In the genomic region with DNA sequence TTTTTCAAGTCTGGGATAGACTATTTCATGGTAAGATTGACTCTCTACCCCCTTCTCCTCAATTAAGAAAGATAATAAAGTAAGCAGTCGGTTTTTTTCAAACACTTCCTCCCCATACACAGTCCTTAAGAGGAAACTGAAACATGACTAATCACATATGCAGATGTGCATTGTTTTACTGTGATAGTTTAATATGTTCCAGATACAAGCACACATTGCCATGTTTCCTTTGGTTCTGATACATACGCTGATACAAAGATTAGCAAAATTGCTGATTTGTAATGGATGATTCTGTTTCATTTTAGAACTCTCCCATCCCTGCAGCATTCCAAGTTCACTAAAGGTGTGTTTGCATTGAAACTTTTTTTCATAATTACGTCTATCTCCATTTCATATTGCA, we compare ENCODE assay signal across 19 cellular contexts.
"Had no signal": no experiment of that assay in that cellular context is flagged by ENCODE, and none has a peak within 500 bp of the region (broad histone marks: within the 10 kb centered on the region; RNA-seq: fewer than 3 reads in every experiment).

No MANE protein-coding gene starts in this region.

- H2AFZ ChIP-seq: hepatocyte had no signal

- H3K4me2 ChIP-seq: hepatocyte had no signal

- H3K36me3 ChIP-seq: esophagus squamous epithelium, left ventricle myocardium inferior, pancreas, suprapubic skin, thyroid gland had no signal

- H3K27ac ChIP-seq: esophagus squamous epithelium, hepatocyte, left ventricle myocardium inferior, pancreas, suprapubic skin, thyroid gland had no signal

- H3K9me3 ChIP-seq: esophagus squamous epithelium, left ventricle myocardium inferior, pancreas, suprapubic skin, thyroid gland had no signal

- ATAC-seq: left cardiac atrium; pancreas; right cardiac atrium; stimulated activated naive CD8-positive, alpha-beta T cell treated with anti-CD3 and anti-CD28 coated beads, Interleukin-15, Interleukin-2, amounts not matched to agents 100 U/mL and 50 U/mL, for 24 hours had no signal

- H3K4me1 ChIP-seq: pancreas, thyroid gland had no signal

- DNase-seq: dermis blood vessel endothelial cell; esophagus squamous epithelium; foreskin melanocyte; head of caudate nucleus; kidney; left cardiac atrium; left ventricle myocardium inferior; mesenchymal stem cell; naive B cell; occipital lobe; pancreas; right cardiac atrium; small intestine; stimulated activated CD4-positive, alpha-beta T cell treated with anti-CD3 and anti-CD28 coated beads, Interleukin-2, amount 100 ng/mL, for 48 hours; stimulated activated naive CD8-positive, alpha-beta T cell treated with anti-CD3 and anti-CD28 coated beads, Interleukin-15, Interleukin-2, amounts not matched to agents 100 U/mL and 50 U/mL, for 24 hours; thyroid gland had no signal

- H3K4me3 ChIP-seq: esophagus squamous epithelium, hepatocyte, left ventricle myocardium inferior, lung, pancreas, suprapubic skin, thyroid gland had no signal

- H3K79me2 ChIP-seq: hepatocyte had no signal
